Comparison of ENCODE assay signal across 26 cellular contexts in the genomic region with DNA sequence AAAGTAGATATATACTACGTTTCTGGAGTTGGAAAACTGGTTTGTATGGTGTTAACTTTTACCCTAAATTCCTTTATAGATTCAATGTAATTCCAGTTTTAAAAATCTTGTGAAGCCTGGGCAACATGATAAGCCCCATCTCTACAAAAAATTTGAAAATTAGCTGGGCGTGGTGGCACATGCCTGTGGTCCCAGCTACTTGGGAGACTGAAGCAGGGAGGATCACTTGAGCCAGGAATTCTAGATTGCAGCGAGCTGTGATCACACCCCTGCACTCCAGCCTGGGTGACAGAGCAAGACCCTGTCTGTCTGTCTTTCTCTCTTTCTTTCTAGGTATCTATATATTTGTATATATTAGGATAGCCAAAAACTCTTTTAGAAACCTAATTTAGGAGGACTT.
A peak's percentile ranks its signal among the peaks of the same experiment; 100 is the strongest.
DNase-seq lines count a peak whose midpoint lies in the region; ATAC-seq and TF ChIP-seq lines count a peak whose summit lies in the region.
"Had no signal": no experiment of that assay in that cellular context is flagged by ENCODE, and none has a peak within 500 bp of the region (broad histone marks: within the 10 kb centered on the region; RNA-seq: fewer than 3 reads in every experiment).

No MANE protein-coding gene starts in this region.

- H2BK5ac ChIP-seq in trophoblast cell (ENCODE audit: low read depth, low read length, poor library complexity): no peak overlapping the region

- no peak overlapping the region for H3K9ac ChIP-seq in trophoblast cell (ENCODE audit: low read length)
- H3K9ac ChIP-seq: BLaER1 had no signal

- H2AK5ac ChIP-seq in trophoblast cell (ENCODE audit: low read length): no peak overlapping the region

- H3K9me2 ChIP-seq in PC-9 (ENCODE audit: insufficient read depth): no peaks in the 10 kb centered on the region

- no peaks in the 10 kb centered on the region for H3K79me1 ChIP-seq in trophoblast cell (ENCODE audit: low read length)

- POLR2A ChIA-PET in PC-9 (lab: Charles Lee; ENCODE audit: unreplicated experiment): interaction anchor here (0.7 kb wide), 1 partner anchor 24 kb away, joined by 3 read pairs; no protein-coding TSS in a partner anchor

- H3K14ac ChIP-seq in trophoblast cell (ENCODE audit: low read length): no peak overlapping the region

- no peak overlapping the region for H4K8ac ChIP-seq in trophoblast cell (ENCODE audit: low read depth, low read length)

- no peak overlapping the region for H2AFZ ChIP-seq in PC-9
- H2AFZ ChIP-seq in trophoblast cell (ENCODE audit: insufficient read depth, low read length, poor library complexity): no peak overlapping the region

- peak; percentile 20 for DNase-seq in EL
- DNase-seq in PC-9: peak; percentile 38 to 40
- DNase-seq in fibroblast of peridontal ligament (ENCODE audit: extremely low read depth): peak; percentile 40
- peak; percentile 87 to 95 for DNase-seq in trophoblast cell
- DNase-seq in LoVo (ENCODE audit: low spot score): no peak
- DNase-seq: Caco-2; CD4-positive, alpha-beta memory T cell; DMS 273 treated with DMSO at 0.1 percent for 48 hours; DND-41; GDM1; GOT3; HCEC 1CT; KG1; NCI-H1105; NCI-H146; NCI-H2029; NCI-H2227 treated with DMSO at 0.1 percent for 48 hours; NCI-H524; NCI-H774; NK-92 treated with Interleukin-12 subunit alpha and Interleukin-12 subunit beta, amount 100 ng/mL, for 24 hours; Peyer's patch; SJCRH30 had no signal

- H4K20me1 ChIP-seq in PC-9 (ENCODE audit: insufficient read depth): no peaks in the 10 kb centered on the region
- H4K20me1 ChIP-seq: BLaER1 had no signal

- H2BK12ac ChIP-seq in trophoblast cell (ENCODE audit: low read length): no peak overlapping the region

- no peak overlapping the region for H3K18ac ChIP-seq in trophoblast cell (ENCODE audit: low read length)

- intact Hi-C loops in PC-9 (cut with micrococcal nuclease; ENCODE audit: unreplicated experiment): no loop called here

- H3K4ac ChIP-seq in trophoblast cell (ENCODE audit: low read depth, low read length): no peak overlapping the region

- ATAC-seq in GM19351 (IDR thresholded peaks at IDR 0.05; ENCODE audit: unreplicated experiment) (no peak), HG03469 (IDR thresholded peaks at IDR 0.05; ENCODE audit: unreplicated experiment) (no peak), GM18502 (IDR thresholded peaks at IDR 0.05; ENCODE audit: poor library complexity, unreplicated experiment) (no peak)

- BruUV-seq in PC-9 (replicated peaks; lab: Mats Ljungman, UMichigan): no TSS peak

- H3K36me3 ChIP-seq in PC-9 (ENCODE audit: low read depth) (no peaks in the 10 kb centered on the region), trophoblast cell (ENCODE audit: control insufficient read depth in 1 of 2, insufficient read depth in 2 of 2, low read length in 2 of 2) (peaks cover 0 to 4% of the 10 kb centered on the region in 2 experiments)
- H3K36me3 ChIP-seq: Peyer's patch, SJCRH30 had no signal

- peaks cover 18% of the 10 kb centered on the region for H3K4me1 ChIP-seq in PC-9 (replicated peaks; ENCODE audit: insufficient read depth)
- no peaks in the 10 kb centered on the region for H3K4me1 ChIP-seq in trophoblast cell (ENCODE audit: control insufficient read depth in 1 of 2, insufficient read depth in 2 of 2, low read length in 2 of 2)
- H3K4me1 ChIP-seq: BLaER1, Caco-2, Peyer's patch had no signal

- H3K79me2 ChIP-seq in PC-9 (ENCODE audit: low read depth) (peaks cover 6% of the 10 kb centered on the region; the same call in 1 of the 2 replicates), trophoblast cell (ENCODE audit: control insufficient read depth, insufficient read depth, low read length, poor library complexity) (no peaks in the 10 kb centered on the region)

- H3K23ac ChIP-seq in trophoblast cell (ENCODE audit: low read length): no peak overlapping the region

- no peak overlapping the region for H2BK120ac ChIP-seq in trophoblast cell (ENCODE audit: insufficient read depth, low read length, poor library complexity)

- H3K4me2 ChIP-seq in PC-9 (0 out of 2 replicates have a peak overlapping the region, but pooled peaks have one; percentile 10), trophoblast cell (ENCODE audit: low read length) (no peak overlapping the region)
- H3K4me2 ChIP-seq: BLaER1 had no signal

- H3F3A ChIP-seq in PC-9 (ENCODE audit: insufficient read depth, low read depth): no peaks in the 10 kb centered on the region

- no peak overlapping the region for H4K91ac ChIP-seq in trophoblast cell (ENCODE audit: low read depth, low read length)

- no peak overlapping the region for H4K12ac ChIP-seq in trophoblast cell (ENCODE audit: low read depth, low read length)

- WGBS in trophoblast cell (ENCODE audit: extremely low coverage, insufficient coverage, insufficient read length): no CpG with 5 or more reads among the region's 3 CpGs

- peak overlapping the region; percentile 16; the same call in 1 of the 2 replicates for H3K27ac ChIP-seq in PC-9
- H3K27ac ChIP-seq in trophoblast cell (ENCODE audit: low read depth, low read length): no peak overlapping the region
- H3K27ac ChIP-seq: BLaER1, Peyer's patch, SJCRH30 had no signal

- H3K9me3 ChIP-seq in PC-9 (ENCODE audit: insufficient read depth, low read depth) (no peaks in the 10 kb centered on the region), trophoblast cell (ENCODE audit: insufficient read depth, low read depth, low read length) (no peaks in the 10 kb centered on the region)
- H3K9me3 ChIP-seq: SJCRH30 had no signal

- no peak for TF ChIP-seq CTCF in PC-9 (conservative IDR thresholded peaks at IDR 0.05)

- H3K27me3 ChIP-seq in PC-9 (ENCODE audit: insufficient read depth, low read depth) (no peaks in the 10 kb centered on the region), trophoblast cell (ENCODE audit: insufficient read depth, low read length) (no peaks in the 10 kb centered on the region)
- H3K27me3 ChIP-seq: BLaER1, Peyer's patch, SJCRH30 had no signal

- CTCF ChIA-PET in PC-9 (lab: Charles Lee): no interaction called here

- H3K4me3 ChIP-seq in PC-9 (no peak overlapping the region), trophoblast cell (ENCODE audit: low read depth, low read length) (no peak overlapping the region)
- H3K4me3 ChIP-seq: BLaER1, Peyer's patch, SJCRH30 had no signal
